In the genomic region with DNA sequence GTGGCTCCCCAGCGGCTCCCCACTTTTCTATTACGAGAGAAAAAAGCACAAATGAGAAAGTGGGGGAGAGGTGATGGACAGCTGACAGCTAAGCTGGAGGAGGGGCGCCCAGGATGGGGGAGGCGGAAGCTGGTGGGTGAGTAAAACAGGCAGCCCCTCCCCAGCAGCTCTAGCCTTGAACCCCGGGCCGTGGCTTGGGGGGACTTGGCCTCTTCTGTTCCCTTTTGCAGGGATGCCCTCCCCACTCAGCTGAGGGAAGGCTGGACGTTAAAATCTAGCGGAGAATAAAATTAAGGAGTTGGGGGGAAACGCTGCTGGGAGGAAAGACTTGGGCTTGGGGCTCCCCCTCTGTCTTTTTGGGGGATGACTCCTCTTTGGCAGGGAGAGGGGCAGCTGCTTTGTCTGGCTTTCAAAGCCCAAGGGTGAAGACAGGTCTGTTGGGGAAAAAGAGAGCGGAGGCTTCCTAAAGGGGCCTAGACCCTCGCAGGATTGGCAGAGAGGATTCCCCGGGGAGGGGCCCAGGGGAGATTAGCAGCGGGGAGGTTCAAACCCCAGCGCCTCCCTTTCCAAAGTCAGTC, we compare ENCODE assay signal across 7 cellular contexts. TPM values are rescaled to one million over a fixed set of nuclear protein-coding genes. Genes with fewer than 3 reads are reported as not detected.
DNase-seq lines count a peak whose midpoint lies in the region; ATAC-seq and TF ChIP-seq lines count a peak whose summit lies in the region.
"Had no signal": no experiment of that assay in that cellular context is flagged by ENCODE, and none has a peak within 500 bp of the region (broad histone marks: within the 10 kb centered on the region; RNA-seq: fewer than 3 reads in every experiment).

No MANE protein-coding gene starts in this region.

- no peaks in the 10 kb centered on the region for H3K27me3 ChIP-seq in SJCRH30
- H3K27me3 ChIP-seq in testis = no peaks in the 10 kb centered on the region

- H3K9me3 ChIP-seq in SJCRH30 (replicated peaks) (peaks cover 14% of the 10 kb centered on the region), testis (no peaks in the 10 kb centered on the region)

- peak; percentile 67 to 75 for DNase-seq in SJCRH30
- DNase-seq in germinal center (ENCODE audit: low spot score) = peak; percentile 61
- DNase-seq in testis = no peak
- DNase-seq in T1000 (lab: John Stamatoyannopoulos, UW) = no peak
- no peak for DNase-seq in NCI-H187 (lab: John Stamatoyannopoulos, UW)

- H3K4me1 ChIP-seq in SJCRH30 (no peaks in the 10 kb centered on the region), testis (peaks cover 21% of the 10 kb centered on the region)

- no peak for TF ChIP-seq CTCF in testis (IDR thresholded peaks at IDR 0.05)

- intact Hi-C loops in testis (cut with DNase I; ENCODE audit: low total_unique reads) = no loop called here

- peak; percentile 8 for ATAC-seq in GM21717 (IDR thresholded peaks at IDR 0.05; ENCODE audit: unreplicated experiment)

- H3K27ac ChIP-seq in SJCRH30 (peak overlapping the region; percentile 49; the same call in 1 of the 2 replicates), testis (peak overlapping the region; percentile 89 to 97)

- no peak for TF ChIP-seq POLR2A in testis (IDR thresholded peaks at IDR 0.05)

- H3K4me3 ChIP-seq in SJCRH30 (peak overlapping the region; percentile 77), testis (peak overlapping the region; percentile 71 to 82)

- WGBS in testis, 2 donors = 14 to 20% methylated on average over 14 of the region's 14 CpGs

- peaks cover 32% of the 10 kb centered on the region for H3K36me3 ChIP-seq in SJCRH30
- H3K36me3 ChIP-seq in testis (ENCODE audit: low read depth, missing control alignments) = no peaks in the 10 kb centered on the region

RNA-seq across cellular contexts. Expression of a gene that starts 1.4 kb away (rescaled TPM):
- total RNA-seq in SJCRH30 (2014; rRNA removed; shearing (Covaris generic)) = 88.1 and 102 TPM in 2 replicates
- total RNA-seq in testis = 10 to 100 TPM; 50.6 to 72.9 TPM
- 34.0 TPM for polyA plus RNA-seq in testis (ENCODE audit: insufficient read depth, low read depth, low replicate concordance)

RNA-seq across cellular contexts. Expression of a gene that starts 6.4 kb away (rescaled TPM):
- total RNA-seq in SJCRH30 (2014; rRNA removed; shearing (Covaris generic)) = not detected in 2 replicates
- total RNA-seq in testis = 10 to 100 TPM in 1 of 2 donors, 1 to 10 TPM in 1; 5.0 to 12.7 TPM
- polyA plus RNA-seq in testis (ENCODE audit: insufficient read depth, low read depth, low replicate concordance) = 12.6 TPM
- total RNA-seq: dermis microvascular lymphatic vessel endothelial cell had no signal

RNA-seq across cellular contexts. Expression of a gene that starts 19.4 kb away (rescaled TPM):
- total RNA-seq in SJCRH30 (2014; rRNA removed; shearing (Covaris generic)) = 0.81 and 1.3 TPM in 2 replicates
- total RNA-seq in testis = 1 to 10 TPM; 4.2 to 7.2 TPM
- 0.76 TPM for polyA plus RNA-seq in testis (ENCODE audit: insufficient read depth, low read depth, low replicate concordance)

RNA-seq across cellular contexts. Expression of a gene that starts 25.6 kb away (rescaled TPM):
- total RNA-seq in SJCRH30 (2014; rRNA removed; shearing (Covaris generic)) = 77.5 and 93.2 TPM in 2 replicates
- 100 to 1,000 TPM; 114 to 116 TPM for total RNA-seq in testis
- 203 TPM for polyA plus RNA-seq in testis (ENCODE audit: insufficient read depth, low read depth, low replicate concordance)

RNA-seq across cellular contexts. Expression of a gene that starts 30.1 kb away (rescaled TPM):
- total RNA-seq in SJCRH30 (2014; rRNA removed; shearing (Covaris generic)) = 0.99 and 1.4 TPM in 2 replicates
- 10 to 100 TPM; 21.3 to 34.6 TPM for total RNA-seq in testis
- 18.4 TPM for polyA plus RNA-seq in testis (ENCODE audit: insufficient read depth, low read depth, low replicate concordance)

Comparison
In these comparisons a context has a peak if more than half of its experiments do, and no peak if none do; other contexts are left out.
1. DNase-seq: peak in SJCRH30 (2 of 2) and germinal center (single experiment); none in testis (single experiment), T1000 (single experiment) and NCI-H187 (0 of 2).